Comparison of ENCODE assay signal across 12 cellular contexts in genomic region chr15:79593119-79593869, GRCh38.
DNase-seq lines count a peak whose midpoint lies in the region; ATAC-seq and TF ChIP-seq lines count a peak whose summit lies in the region.
"Had no signal": no experiment of that assay in that cellular context is flagged by ENCODE, and none has a peak within 500 bp of the region (broad histone marks: within the 10 kb centered on the region; RNA-seq: fewer than 3 reads in every experiment).

No MANE protein-coding gene starts in this region.

- H3K27ac ChIP-seq in OCI-LY3 (ENCODE audit: low read length): no peak overlapping the region
- H3K27ac ChIP-seq in CD4-positive, alpha-beta T cell (ENCODE audit: low read depth, low read length): no peak overlapping the region
- H3K27ac ChIP-seq: uterus had no signal

- no peaks in the 10 kb centered on the region for H3K9me3 ChIP-seq in OCI-LY3 (ENCODE audit: insufficient read depth, low read length)
- no peaks in the 10 kb centered on the region for H3K9me3 ChIP-seq in CD4-positive, alpha-beta T cell (ENCODE audit: control insufficient read depth, low read length)
- H3K9me3 ChIP-seq: uterus had no signal

- H3K9ac ChIP-seq in OCI-LY3 (ENCODE audit: low read length): no peak overlapping the region

- no peaks in the 10 kb centered on the region for H3K4me1 Mint-ChIP-seq in CD4-positive, alpha-beta T cell (ENCODE audit: low read depth)
- H3K4me1 Mint-ChIP-seq: B cell had no signal

- no peak overlapping the region for H3K4me2 ChIP-seq in OCI-LY3 (ENCODE audit: low read length)

- no peaks in the 10 kb centered on the region for H3K36me3 ChIP-seq in OCI-LY3 (replicated peaks; ENCODE audit: low read depth, low read length)
- H3K36me3 ChIP-seq: uterus had no signal

- CTCF ChIA-PET in CD4-positive, alpha-beta T cell (lab: Charles Lee): no interaction called here

- H3K4me3 ChIP-seq in OCI-LY3 (ENCODE audit: low read length): no peak overlapping the region
- H3K4me3 ChIP-seq in epithelial cell of esophagus (ENCODE audit: low read length): no peak overlapping the region
- H3K4me3 ChIP-seq: uterus had no signal

- no peaks in the 10 kb centered on the region for H3K79me2 ChIP-seq in OCI-LY3 (ENCODE audit: low read length)

- TF ChIP-seq CTCF in OCI-LY3 (IDR thresholded peaks at IDR 0.05; ENCODE audit: low read depth, low read length): peak; percentile 71
- TF ChIP-seq CTCF in epithelial cell of esophagus (IDR thresholded peaks at IDR 0.05; ENCODE audit: insufficient read depth, low read depth, low read length, missing control alignments): no peak
- no peak for TF ChIP-seq CTCF in CD4-positive, alpha-beta T cell (IDR thresholded peaks at IDR 0.05)

- H4K20me1 ChIP-seq in OCI-LY3 (ENCODE audit: insufficient read depth, low read length): no peaks in the 10 kb centered on the region

- no peak overlapping the region for H3K4me3 Mint-ChIP-seq in CD4-positive, alpha-beta T cell
- H3K4me3 Mint-ChIP-seq: activated CD8-positive, alpha-beta T cell treated with anti-CD3 and anti-CD28 coated beads for 36 hours; B cell had no signal

- H3K4me1 ChIP-seq in OCI-LY3 (ENCODE audit: low read length): peaks cover 17% of the 10 kb centered on the region
- H3K4me1 ChIP-seq: uterus had no signal

- POLR2A ChIA-PET in CD4-positive, alpha-beta T cell (lab: Charles Lee): no interaction called here

- H3K36me3 Mint-ChIP-seq in CD4-positive, alpha-beta T cell (ENCODE audit: low read depth): no peaks in the 10 kb centered on the region

- DNase-seq in NCI-H2227 (lab: John Stamatoyannopoulos, UW; ENCODE audit: unreplicated experiment) (peak; percentile 7), NCI-H2227 treated with DMSO at 0.1 percent for 48 hours (lab: John Stamatoyannopoulos, UW) (no peak), epithelial cell of esophagus (ENCODE audit: low read depth) (peak; percentile 13), renal cortical epithelial cell (ENCODE audit: low read depth) (peak; percentile 3), T1000 (lab: John Stamatoyannopoulos, UW) (no peak), NCI-H2107 treated with DMSO at 0.1 percent for 48 hours (lab: John Stamatoyannopoulos, UW; ENCODE audit: unreplicated experiment) (no peak)
- DNase-seq in CD4-positive, alpha-beta T cell: no peak
- DNase-seq: activated CD8-positive, alpha-beta T cell treated with anti-CD3 and anti-CD28 coated beads for 36 hours; aorta; uterus had no signal

- peaks cover 33% of the 10 kb centered on the region for H3K27me3 Mint-ChIP-seq in CD4-positive, alpha-beta T cell

- H3K9me3 Mint-ChIP-seq in CD4-positive, alpha-beta T cell: no peaks in the 10 kb centered on the region
- H3K9me3 Mint-ChIP-seq: activated CD8-positive, alpha-beta T cell treated with anti-CD3 and anti-CD28 coated beads for 36 hours had no signal

- intact Hi-C loops in CD4-positive, alpha-beta T cell (cut with DNase I, micrococcal nuclease): no loop called here

- peak overlapping the region; percentile 25; the same call in 1 of the 2 replicates for H2AFZ ChIP-seq in OCI-LY3 (ENCODE audit: low read depth, low read length)

- no peak overlapping the region for H3K27ac Mint-ChIP-seq in CD4-positive, alpha-beta T cell
- H3K27ac Mint-ChIP-seq: activated CD8-positive, alpha-beta T cell treated with anti-CD3 and anti-CD28 coated beads for 36 hours; B cell had no signal

- ATAC-seq in CD4-positive, alpha-beta T cell (ENCODE audit: poor library complexity): no peak
- ATAC-seq: activated CD8-positive, alpha-beta T cell treated with anti-CD3 and anti-CD28 coated beads for 36 hours had no signal

- H3K27me3 ChIP-seq in OCI-LY3 (ENCODE audit: low read depth, low read length): no peaks in the 10 kb centered on the region
- peaks cover 5% of the 10 kb centered on the region for H3K27me3 ChIP-seq in CD4-positive, alpha-beta T cell (ENCODE audit: control insufficient read depth, insufficient read depth, low read length)
- H3K27me3 ChIP-seq: uterus had no signal

Comparison
In these comparisons a context has a peak if more than half of its experiments do, and no peak if none do; other contexts are left out.
1. DNase-seq: peak in NCI-H2227 (single experiment), epithelial cell of esophagus (single experiment) and renal cortical epithelial cell (single experiment); none in NCI-H2227 treated with DMSO at 0.1 percent for 48 hours (single experiment), CD4-positive, alpha-beta T cell (0 of 10), T1000 (single experiment) and NCI-H2107 treated with DMSO at 0.1 percent for 48 hours (single experiment).